Comparison of ENCODE assay signal across 18 cellular contexts in genomic region chr3:14518893-14519292, GRCh38. TPM values are rescaled to one million over a fixed set of nuclear protein-coding genes. Genes with fewer than 3 reads are reported as not detected.
DNase-seq lines count a peak whose midpoint lies in the region; ATAC-seq and TF ChIP-seq lines count a peak whose summit lies in the region.
"Had no signal": no experiment of that assay in that cellular context is flagged by ENCODE, and none has a peak within 500 bp of the region (broad histone marks: within the 10 kb centered on the region; RNA-seq: fewer than 3 reads in every experiment).

No MANE protein-coding gene starts in this region.

- H3K27ac ChIP-seq in osteoblast (ENCODE audit: low read depth, low read length): no peak overlapping the region
- no peak overlapping the region for H3K27ac ChIP-seq in suprapubic skin
- no peak overlapping the region for H3K27ac ChIP-seq in substantia nigra (ENCODE audit: low read depth, low read length, poor library complexity, severe bottlenecking)
- H3K27ac ChIP-seq: BLaER1, GM23248 had no signal

- H3K9me3 Mint-ChIP-seq in natural killer cell treated with Interleukin-12 subunit alpha and Interleukin-12 subunit beta and Interleukin-15 and Interleukin-18, amount 100 ng/mL, for 72 hours: no peaks in the 10 kb centered on the region
- H3K9me3 Mint-ChIP-seq in natural killer cell: no peaks in the 10 kb centered on the region
- H3K9me3 Mint-ChIP-seq: CD8-positive, alpha-beta memory T cell had no signal

- no peaks in the 10 kb centered on the region for H3K4me1 Mint-ChIP-seq in natural killer cell treated with Interleukin-12 subunit alpha and Interleukin-12 subunit beta and Interleukin-15 and Interleukin-18, amount 100 ng/mL, for 72 hours (ENCODE audit: low read depth in 2 of 2)
- no peaks in the 10 kb centered on the region for H3K4me1 Mint-ChIP-seq in natural killer cell
- H3K4me1 Mint-ChIP-seq: CD8-positive, alpha-beta memory T cell had no signal

- H3K27me3 Mint-ChIP-seq in natural killer cell treated with Interleukin-12 subunit alpha and Interleukin-12 subunit beta and Interleukin-15 and Interleukin-18, amount 100 ng/mL, for 72 hours: peaks cover 8 to 11% of the 10 kb centered on the region in 2 donors
- peaks cover 0 to 6% of the 10 kb centered on the region in 2 donors for H3K27me3 Mint-ChIP-seq in natural killer cell (ENCODE audit: low read depth in 2 of 2)

- no peaks in the 10 kb centered on the region for H3K79me2 ChIP-seq in osteoblast (ENCODE audit: insufficient read depth, low read length)

- WGBS in suprapubic skin: 90% methylated on average over 11 of the region's 11 CpGs

- TF ChIP-seq POLR2A in suprapubic skin (IDR thresholded peaks at IDR 0.05): no peak

- H3K4me3 Mint-ChIP-seq in natural killer cell treated with Interleukin-12 subunit alpha and Interleukin-12 subunit beta and Interleukin-15 and Interleukin-18, amount 100 ng/mL, for 72 hours: no peak overlapping the region
- H3K4me3 Mint-ChIP-seq in natural killer cell: no peak overlapping the region

- no peaks in the 10 kb centered on the region for H3K9me3 ChIP-seq in osteoblast (ENCODE audit: low read depth, low read length)
- no peaks in the 10 kb centered on the region for H3K9me3 ChIP-seq in suprapubic skin
- H3K9me3 ChIP-seq: BLaER1, Caco-2 had no signal

- no peak overlapping the region for H2AFZ ChIP-seq in osteoblast (ENCODE audit: low read length)
- H2AFZ ChIP-seq: GM23248 had no signal

- H3K4me1 ChIP-seq in osteoblast (ENCODE audit: insufficient read depth, low read length) (no peaks in the 10 kb centered on the region), suprapubic skin (no peaks in the 10 kb centered on the region)
- H3K4me1 ChIP-seq: BLaER1, Caco-2 had no signal

- TF ChIP-seq CTCF in natural killer cell (IDR thresholded peaks at IDR 0.05): no peak
- TF ChIP-seq CTCF in osteoblast (IDR thresholded peaks at IDR 0.05; ENCODE audit: extremely low read depth, low read depth, low read length): no peak
- no peak for TF ChIP-seq CTCF in suprapubic skin (IDR thresholded peaks at IDR 0.05)

- no peak for ATAC-seq in natural killer cell treated with Interleukin-12 subunit alpha and Interleukin-12 subunit beta and Interleukin-15 and Interleukin-18, amount 100 ng/mL, for 72 hours
- ATAC-seq in natural killer cell (no peak), GM18511 (IDR thresholded peaks at IDR 0.05; ENCODE audit: unreplicated experiment) (no peak)

- intact Hi-C loops in natural killer cell (cut with micrococcal nuclease): no loop called here

- H4K20me1 ChIP-seq in osteoblast (ENCODE audit: insufficient read depth, low read length): no peaks in the 10 kb centered on the region
- H4K20me1 ChIP-seq: BLaER1 had no signal

- H3K4me3 ChIP-seq in osteoblast (ENCODE audit: insufficient read depth, low read length): no peak overlapping the region
- H3K4me3 ChIP-seq in suprapubic skin: no peak overlapping the region
- H3K4me3 ChIP-seq: BLaER1, GM23248 had no signal

- H3K36me3 Mint-ChIP-seq in natural killer cell treated with Interleukin-12 subunit alpha and Interleukin-12 subunit beta and Interleukin-15 and Interleukin-18, amount 100 ng/mL, for 72 hours: no peaks in the 10 kb centered on the region
- H3K36me3 Mint-ChIP-seq in natural killer cell: no peaks in the 10 kb centered on the region
- H3K36me3 Mint-ChIP-seq: CD8-positive, alpha-beta memory T cell had no signal

- peak; percentile 16 for DNase-seq in activated effector memory CD4-positive, alpha-beta T cell treated with anti-CD3 and anti-CD28 coated beads, Interleukin-2, amount 50 U/mL, for 16 hours
- no peak for DNase-seq in activated effector memory CD4-positive, alpha-beta T cell treated with Interleukin-2 at 50 U/mL for 16 hours
- peak; percentile 37 for DNase-seq in natural killer cell treated with Interleukin-12 subunit alpha and Interleukin-12 subunit beta and Interleukin-15 and Interleukin-18, amount 100 ng/mL, for 72 hours (ENCODE audit: low spot score)
- DNase-seq in natural killer cell (no peak), osteoblast (ENCODE audit: insufficient read length, low spot score, missing footprints) (peak; percentile 42), suprapubic skin (ENCODE audit: low spot score in 2 of 2) (peak; percentile 31 to 41), substantia nigra (lab: John Stamatoyannopoulos, UW) (no peak)
- DNase-seq: 8988T; AML-193; CD8-positive, alpha-beta memory T cell; DND-41; GDM1; GM23248; H7 had no signal

- no peak for TF ChIP-seq EP300 in suprapubic skin (IDR thresholded peaks at IDR 0.05)

- no peaks in the 10 kb centered on the region for H3K36me3 ChIP-seq in osteoblast (ENCODE audit: insufficient read depth, low read length)
- no peaks in the 10 kb centered on the region for H3K36me3 ChIP-seq in suprapubic skin
- H3K36me3 ChIP-seq: BLaER1 had no signal

- H3K4me2 ChIP-seq in osteoblast (ENCODE audit: insufficient read depth, low read length): no peak overlapping the region
- H3K4me2 ChIP-seq: BLaER1 had no signal

- no peak overlapping the region for H3K27ac Mint-ChIP-seq in natural killer cell treated with Interleukin-12 subunit alpha and Interleukin-12 subunit beta and Interleukin-15 and Interleukin-18, amount 100 ng/mL, for 72 hours
- no peak overlapping the region for H3K27ac Mint-ChIP-seq in natural killer cell
- H3K27ac Mint-ChIP-seq: CD8-positive, alpha-beta memory T cell had no signal

- H3K27me3 ChIP-seq in osteoblast (ENCODE audit: insufficient read depth, low read length) (no peaks in the 10 kb centered on the region), suprapubic skin (no peaks in the 10 kb centered on the region)
- H3K27me3 ChIP-seq: BLaER1 had no signal

RNA-seq across cellular contexts. Expression of gene GRIP2, which starts 21.2 kb away (rescaled TPM):
- total RNA-seq in natural killer cell treated with Interleukin-12 subunit alpha and Interleukin-12 subunit beta and Interleukin-15 and Interleukin-18, amount 100 ng/mL, for 72 hours: not detected
- not detected for total RNA-seq in natural killer cell
- under 0.01 and 1.4 TPM in 2 replicates for total RNA-seq in osteoblast
- 1 to 10 TPM in 2 of 4 donors, under 1 TPM in 2; 0.65 to 5.8 (median 3.0) TPM for total RNA-seq in suprapubic skin
- total RNA-seq: CD8-positive, alpha-beta memory T cell; HT1080 had no signal

Comparison
In these comparisons a context has a peak if more than half of its experiments do, and no peak if none do; other contexts are left out.
1. DNase-seq: peak in activated effector memory CD4-positive, alpha-beta T cell treated with anti-CD3 and anti-CD28 coated beads, Interleukin-2, amount 50 U/mL, for 16 hours (single experiment), natural killer cell treated with Interleukin-12 subunit alpha and Interleukin-12 subunit beta and Interleukin-15 and Interleukin-18, amount 100 ng/mL, for 72 hours (single experiment), osteoblast (single experiment) and suprapubic skin (2 of 2); none in activated effector memory CD4-positive, alpha-beta T cell treated with Interleukin-2 at 50 U/mL for 16 hours (single experiment), natural killer cell (single experiment) and substantia nigra (0 of 49).